ENCODE assay signal across 31 cellular contexts in the genomic region with DNA sequence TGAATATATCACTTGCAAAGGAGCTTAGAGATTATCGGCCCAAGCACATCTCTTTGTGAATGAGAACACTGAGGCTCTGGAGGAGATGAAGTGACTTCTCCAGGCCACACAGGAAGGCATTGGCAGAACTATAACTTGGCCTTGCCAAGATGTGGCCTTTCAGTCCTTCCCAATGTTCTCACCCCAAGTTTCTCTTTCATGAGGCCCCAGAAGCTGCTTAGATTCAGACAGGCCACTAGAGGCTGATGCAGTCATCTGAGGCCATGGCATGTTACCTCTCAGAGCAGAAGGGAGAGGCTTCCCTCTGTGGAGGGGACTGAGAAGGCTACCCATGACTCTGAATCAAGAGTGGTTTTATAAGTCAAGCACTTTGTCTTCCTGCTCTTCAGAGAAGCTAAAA.
DNase-seq lines count a peak whose midpoint lies in the region; ATAC-seq and TF ChIP-seq lines count a peak whose summit lies in the region.
"Had no signal": no experiment of that assay in that cellular context is flagged by ENCODE, and none has a peak within 500 bp of the region (broad histone marks: within the 10 kb centered on the region; RNA-seq: fewer than 3 reads in every experiment).

No MANE protein-coding gene starts in this region.

- peaks cover 13% of the 10 kb centered on the region for H3F3A ChIP-seq in GM23248 (ENCODE audit: insufficient read depth)

- no peak overlapping the region for H3K4me3 ChIP-seq in GM23248
- no peak overlapping the region for H3K4me3 ChIP-seq in cardiac fibroblast (replicated peaks in 1 of 2; ENCODE audit: low read depth in 2 of 2, low read length in 2 of 2)
- H3K4me3 ChIP-seq in osteoblast (ENCODE audit: insufficient read depth, low read length): no peak overlapping the region
- H3K4me3 ChIP-seq: lung, MG63, PC-9, suprapubic skin had no signal

- DNase-seq in NCI-H146 (lab: John Stamatoyannopoulos, UW): peak; percentile 1
- DNase-seq in NCI-H146 treated with DMSO at 0.1 percent for 48 hours (lab: John Stamatoyannopoulos, UW; ENCODE audit: unreplicated experiment): no peak
- DNase-seq in GM23248: peak; percentile 19
- no peak for DNase-seq in cardiac fibroblast (ENCODE audit: low read depth in 2 of 2)
- no peak for DNase-seq in osteoblast (ENCODE audit: insufficient read length, low spot score, missing footprints)
- DNase-seq in omental fat pad (ENCODE audit: low spot score): no peak
- DNase-seq in NCI-H345 treated with DMSO at 0.1 percent for 48 hours (lab: John Stamatoyannopoulos, UW; ENCODE audit: unreplicated experiment): no peak
- DNase-seq: activated CD4-positive, alpha-beta T cell treated with anti-CD3 and anti-CD28 coated beads, Interleukin-2, amount 10 ng/mL, durations not matched to agents 24 days and 14 days; activated gamma-delta T cell; activated T-cell treated with anti-CD3 and anti-CD28 coated beads, Interleukin-2, amount 50 U/mL, for 1 hour; CD8-positive, alpha-beta T cell; DMS153; GF-D8; glutamatergic neuron; KBM-7; MG63; NCI-H1105 treated with DMSO at 0.1 percent for 48 hours; NCI-H2081 treated with DMSO at 0.1 percent for 48 hours; NCI-H446 treated with DMSO at 0.1 percent for 48 hours; nephron progenitor cell; PC-9; SIG-M5; stimulated activated CD4-positive, alpha-beta T cell treated with anti-CD3 and anti-CD28 coated beads, Interleukin-15, amount 100 ng/mL, for 24 hours; stimulated activated naive B cell treated with anti-CD40 and anti-IgM and Interleukin-4, amounts not matched to agents 10 μg/mL and 1 μg/mL and 100 μg/mL, for 72 hours; SW 1271; T1000 had no signal

- no peak overlapping the region for H3K27ac ChIP-seq in GM23248
- no peak overlapping the region for H3K27ac ChIP-seq in osteoblast (ENCODE audit: low read depth, low read length)
- H3K27ac ChIP-seq: suprapubic skin, WERI-Rb-1 had no signal

- H3K4me1 ChIP-seq in GM23248 (ENCODE audit: insufficient read depth) (peaks cover 28% of the 10 kb centered on the region), osteoblast (ENCODE audit: insufficient read depth, low read length) (peaks cover 28% of the 10 kb centered on the region)

- peak; percentile 12 for TF ChIP-seq CTCF in cardiac fibroblast (IDR thresholded peaks at IDR 0.05; ENCODE audit: low read depth, low read length)
- peak; percentile 24 for TF ChIP-seq CTCF in osteoblast (IDR thresholded peaks at IDR 0.05; ENCODE audit: extremely low read depth, low read depth, low read length)
- no peak for TF ChIP-seq CTCF in omental fat pad (IDR thresholded peaks at IDR 0.05)

- in situ Hi-C loops in GM23248 (cut with MboI): no loop called here

- H3K9me2 ChIP-seq in GM23248 (ENCODE audit: insufficient read depth): no peaks in the 10 kb centered on the region

- no peaks in the 10 kb centered on the region for H3K79me2 ChIP-seq in GM23248 (ENCODE audit: insufficient read depth)
- no peaks in the 10 kb centered on the region for H3K79me2 ChIP-seq in osteoblast (ENCODE audit: insufficient read depth, low read length)

- H2AFZ ChIP-seq in GM23248: no peak overlapping the region
- peak overlapping the region; percentile 44 for H2AFZ ChIP-seq in osteoblast (ENCODE audit: low read length)
- H2AFZ ChIP-seq: PC-9 had no signal

- H3K9ac ChIP-seq in GM23248: no peak overlapping the region

- 75 to 79% methylated on average over 1 of the region's 1 CpG for WGBS in GM23248 (ENCODE audit: low coverage in 1 of 2, low lambda C conversion rate in 2 of 2, missing lambda C conversion rate in 2 of 2), 2 experiments

- H4K20me1 ChIP-seq in GM23248 (ENCODE audit: insufficient read depth): no peaks in the 10 kb centered on the region
- no peaks in the 10 kb centered on the region for H4K20me1 ChIP-seq in osteoblast (ENCODE audit: insufficient read depth, low read length)

- no peaks in the 10 kb centered on the region for H3K27me3 ChIP-seq in GM23248 (replicated peaks; ENCODE audit: insufficient read depth)
- no peaks in the 10 kb centered on the region for H3K27me3 ChIP-seq in osteoblast (ENCODE audit: insufficient read depth, low read length)
- H3K27me3 ChIP-seq: MG63, suprapubic skin had no signal

- H3K36me3 ChIP-seq in GM23248 (ENCODE audit: low read depth) (no peaks in the 10 kb centered on the region), osteoblast (ENCODE audit: insufficient read depth, low read length) (no peaks in the 10 kb centered on the region)
- H3K36me3 ChIP-seq: MG63, suprapubic skin, WERI-Rb-1 had no signal

- ATAC-seq in omental fat pad (ENCODE audit: low FRiP score): no peak
- no peak for ATAC-seq in HG02870 (IDR thresholded peaks at IDR 0.05; ENCODE audit: unreplicated experiment)
- ATAC-seq: CD8-positive, alpha-beta T cell; HCT116 had no signal

- H3K9me3 ChIP-seq in GM23248 (ENCODE audit: low read depth) (no peaks in the 10 kb centered on the region), osteoblast (ENCODE audit: low read depth, low read length) (no peaks in the 10 kb centered on the region)
- H3K9me3 ChIP-seq: MG63, suprapubic skin had no signal

- no peak overlapping the region for H3K4me2 ChIP-seq in GM23248 (ENCODE audit: unreplicated experiment)
- H3K4me2 ChIP-seq in osteoblast (ENCODE audit: insufficient read depth, low read length): no peak overlapping the region
- H3K4me2 ChIP-seq: PC-9 had no signal

Comparison
In these comparisons a context has a peak if more than half of its experiments do, and no peak if none do; other contexts are left out.
1. DNase-seq: peak in NCI-H146 (single experiment) and GM23248 (single experiment); none in NCI-H146 treated with DMSO at 0.1 percent for 48 hours (single experiment), cardiac fibroblast (0 of 2), osteoblast (single experiment), omental fat pad (single experiment) and NCI-H345 treated with DMSO at 0.1 percent for 48 hours (single experiment).
2. CTCF ChIP-seq: peak in cardiac fibroblast (single experiment) and osteoblast (single experiment); none in omental fat pad (0 of 3).